34 cellular contexts compared by ENCODE assay signal in the genomic region with DNA sequence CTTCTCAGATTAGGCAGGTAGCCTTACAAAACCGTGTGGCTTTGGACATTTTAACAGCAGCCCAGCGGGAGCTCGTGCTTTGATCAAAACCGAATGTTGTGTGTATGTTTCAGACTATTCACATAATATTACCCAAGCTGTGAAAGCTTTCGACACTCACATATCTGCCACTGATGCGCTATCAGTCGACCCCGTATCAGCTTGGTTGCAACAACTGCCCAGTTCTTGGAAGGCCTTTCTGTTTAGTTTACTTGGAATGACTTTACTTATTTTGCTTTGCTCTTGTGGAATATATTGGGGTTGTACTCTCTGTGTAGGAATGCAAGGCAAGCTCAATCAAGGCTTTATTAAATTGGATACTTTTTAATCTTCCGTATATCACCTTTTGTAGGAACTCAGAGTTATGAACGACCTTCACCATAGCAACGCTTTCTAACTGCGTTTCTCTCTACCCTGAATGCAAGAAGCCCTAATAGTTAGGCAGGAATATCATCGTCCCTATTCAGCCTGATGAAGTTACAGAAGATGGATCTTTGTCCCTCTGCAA.
DNase-seq lines count a peak whose midpoint lies in the region; ATAC-seq, FAIRE-seq and TF ChIP-seq lines count a peak whose summit lies in the region.
"Had no signal": no experiment of that assay in that cellular context is flagged by ENCODE, and none has a peak within 500 bp of the region (broad histone marks: within the 10 kb centered on the region; RNA-seq: fewer than 3 reads in every experiment).

No MANE protein-coding gene starts in this region.

- H3K36me3 ChIP-seq in K562 (ENCODE audit: control insufficient read depth, insufficient read depth, low read length), result no peaks in the 10 kb centered on the region
- H3K36me3 ChIP-seq in CD8-positive, alpha-beta T cell (ENCODE audit: insufficient read depth, low read length), result no peaks in the 10 kb centered on the region
- H3K36me3 ChIP-seq: BE2C; BLaER1; BLaER1 treated with 17β-estradiol and CSF1 and Interleukin-3, amounts not matched to agents 10 nM and 100 nM had no signal

- DNase-seq in GM12891 (ENCODE audit: insufficient read length, low spot score) (no peak), OCI-M1 (lab: John Stamatoyannopoulos, UW) (peak; percentile 49), K562 (ENCODE audit: extremely low read depth in 1 of 4, low spot score in 3 of 4) (no peak), GDM1 (lab: John Stamatoyannopoulos, UW) (no peak), foreskin keratinocyte (no peak)
- DNase-seq in CD8-positive, alpha-beta T cell, result no peak
- DNase-seq: 8988T; ACHN; AML-193; BE2C; C1 segment of cervical spinal cord; Caco-2; Calu3; CD4-positive, alpha-beta T cell; CD4-positive, CD25-positive, alpha-beta regulatory T cell; CD8-positive, alpha-beta memory T cell; COR-L47; DMS 273 treated with DMSO at 0.1 percent for 48 hours; DMS153; DMS53; DMS79; DMS79 treated with DMSO at 0.1 percent for 48 hours; DND-41; EL had no signal

- H3K4me1 Mint-ChIP-seq in CD8-positive, alpha-beta T cell (ENCODE audit: low read depth), result no peaks in the 10 kb centered on the region
- H3K4me1 Mint-ChIP-seq: B cell; CD14-positive monocyte; CD4-positive, CD25-positive, alpha-beta regulatory T cell; CD8-positive, alpha-beta memory T cell had no signal

- TF ChIP-seq EP300 in K562 (IDR thresholded peaks at IDR 0.05; ENCODE audit: low read length), result peak; percentile 64

- no peaks in the 10 kb centered on the region for H3K27me3 Mint-ChIP-seq in CD8-positive, alpha-beta T cell (ENCODE audit: low read depth)
- H3K27me3 Mint-ChIP-seq: B cell; CD4-positive, alpha-beta memory T cell; CD4-positive, alpha-beta T cell; CD4-positive, CD25-positive, alpha-beta regulatory T cell had no signal

- H3K4me3 ChIP-seq in K562, result no peak overlapping the region
- H3K4me3 ChIP-seq in CD8-positive, alpha-beta T cell (ENCODE audit: low read depth, low read length), result no peak overlapping the region
- H3K4me3 ChIP-seq: A549; BLaER1; BLaER1 treated with 17β-estradiol and CSF1 and Interleukin-3, amounts not matched to agents 10 nM and 100 nM had no signal

- H3K4me3 Mint-ChIP-seq in CD8-positive, alpha-beta T cell, result no peak overlapping the region
- H3K4me3 Mint-ChIP-seq: B cell; CD14-positive monocyte; CD4-positive, alpha-beta memory T cell; CD4-positive, alpha-beta T cell; CD4-positive, CD25-positive, alpha-beta regulatory T cell; CD8-positive, alpha-beta memory T cell had no signal

- TF ChIP-seq CTCF in K562 (IDR thresholded peaks at IDR 0.05 in 2 of 3, conservative IDR thresholded peaks at IDR 0.05 in 1 of 3; ENCODE audit: insufficient read depth in 2 of 3, low read depth in 1 of 3, low read length in 3 of 3) (no peak), foreskin keratinocyte (conservative IDR thresholded peaks at IDR 0.05) (no peak)
- no peak for TF ChIP-seq CTCF in CD8-positive, alpha-beta T cell (IDR thresholded peaks at IDR 0.05)

- CTCF ChIA-PET in K562 (lab: Yijun Ruan, JAX; ENCODE audit: low intra/inter-chr PET ratio), result no interaction called here
- CTCF ChIA-PET in CD8-positive, alpha-beta T cell (lab: Charles Lee), result no interaction called here

- H3K9me3 Mint-ChIP-seq in CD8-positive, alpha-beta T cell, result no peaks in the 10 kb centered on the region
- H3K9me3 Mint-ChIP-seq: CD4-positive, alpha-beta memory T cell; CD4-positive, alpha-beta T cell; CD4-positive, CD25-positive, alpha-beta regulatory T cell; CD8-positive, alpha-beta memory T cell had no signal

- H3K9ac ChIP-seq in K562 (ENCODE audit: insufficient read depth in 1 of 2, low read depth in 2 of 2, low read length in 2 of 2), result no peak overlapping the region
- H3K9ac ChIP-seq: BLaER1; BLaER1 treated with 17β-estradiol and CSF1 and Interleukin-3, amounts not matched to agents 10 nM and 100 nM had no signal

- H4K20me1 ChIP-seq in K562 (replicated peaks; ENCODE audit: control insufficient read depth, insufficient read depth, low read length), result no peaks in the 10 kb centered on the region
- H4K20me1 ChIP-seq: BLaER1; BLaER1 treated with 17β-estradiol and CSF1 and Interleukin-3, amounts not matched to agents 10 nM and 100 nM had no signal

- H3K4me2 ChIP-seq in K562 (ENCODE audit: insufficient read depth, low read length), result peak overlapping the region; percentile 18; the same call in 1 of the 2 replicates
- H3K4me2 ChIP-seq: A549; BLaER1; BLaER1 treated with 17β-estradiol and CSF1 and Interleukin-3, amounts not matched to agents 10 nM and 100 nM had no signal

- WGBS in K562 (ENCODE audit: insufficient coverage, low coverage, missing lambda C conversion rate), result 26% methylated on average over 13 of the region's 13 CpGs

- ATAC-seq in K562 (no peak; the same call in 2 of the 3 replicates), foreskin keratinocyte (no peak)
- ATAC-seq in CD8-positive, alpha-beta T cell, result no peak
- ATAC-seq: A549 had no signal

- TF ChIP-seq RAD21 in K562 (CRISPR knock-in tag; conservative IDR thresholded peaks at IDR 0.05 in 1 of 2, IDR thresholded peaks at IDR 0.05 in 1 of 2), result no peak

- H3K9me1 ChIP-seq in K562 (ENCODE audit: control insufficient read depth, insufficient read depth, low read length), result no peaks in the 10 kb centered on the region

- in situ Hi-C loops in K562 (cut with MboI), result no loop called here

- FAIRE-seq in GM12891 (lab: Jason Lieb, UNC), result peak; percentile 9
- no peak for FAIRE-seq in K562 (lab: Jason Lieb, UNC)
- FAIRE-seq: A204.1, A549, D721Med had no signal

- H3K79me2 ChIP-seq in K562 (ENCODE audit: control insufficient read depth, insufficient read depth, low read length), result no peaks in the 10 kb centered on the region

- H3K4me1 ChIP-seq in K562 (replicated peaks in 1 of 2; ENCODE audit: control insufficient read depth in 2 of 2, insufficient read depth in 2 of 2, low read length in 2 of 2), result peaks cover 0 to 6% of the 10 kb centered on the region in 2 experiments; a peak in 2 of 5 replicates
- H3K4me1 ChIP-seq in CD8-positive, alpha-beta T cell (ENCODE audit: insufficient read depth, low read length), result no peaks in the 10 kb centered on the region
- no peaks in the 10 kb centered on the region for H3K4me1 ChIP-seq in foreskin keratinocyte
- H3K4me1 ChIP-seq: A549, BE2C, BLaER1, Caco-2 had no signal

- POLR2A ChIA-PET in K562 (lab: Yijun Ruan, JAX), result no interaction called here
- POLR2A ChIA-PET in CD8-positive, alpha-beta T cell (lab: Charles Lee), result no interaction called here

- H3K27ac ChIP-seq in K562 (ENCODE audit: extremely low read depth, low read depth, low read length), result no peak overlapping the region
- H3K27ac ChIP-seq in CD8-positive, alpha-beta T cell (ENCODE audit: low read depth, low read length), result no peak overlapping the region
- no peak overlapping the region for H3K27ac ChIP-seq in foreskin keratinocyte
- H3K27ac ChIP-seq: 22Rv1; A549; BLaER1; BLaER1 treated with 17β-estradiol and CSF1 and Interleukin-3, amounts not matched to agents 10 nM and 100 nM; C4-2B had no signal

- peak overlapping the region; percentile 67 for H2AFZ ChIP-seq in K562 (ENCODE audit: low read depth, low read length)

- TF ChIP-seq POLR2A in GM12891 (IDR thresholded peaks at IDR 0.05; ENCODE audit: low read depth, low read length) (no peak), K562 (conservative IDR thresholded peaks at IDR 0.05) (no peak)

- H3K9me3 ChIP-seq in K562 (replicated peaks; ENCODE audit: control insufficient read depth, insufficient read depth, low read depth, low read length), result peaks cover 10% of the 10 kb centered on the region; the same call in 1 of the 2 replicates
- H3K9me3 ChIP-seq in CD8-positive, alpha-beta T cell (ENCODE audit: low read length), result no peaks in the 10 kb centered on the region
- H3K9me3 ChIP-seq: A549; BE2C; BLaER1; BLaER1 treated with 17β-estradiol and CSF1 and Interleukin-3, amounts not matched to agents 10 nM and 100 nM; Caco-2 had no signal

- H3K27me3 ChIP-seq in K562 (ENCODE audit: control insufficient read depth in 2 of 2, insufficient read depth in 2 of 2, low read length in 2 of 2) (no peaks in the 10 kb centered on the region), foreskin keratinocyte (no peaks in the 10 kb centered on the region)
- H3K27me3 ChIP-seq in CD8-positive, alpha-beta T cell (ENCODE audit: insufficient read depth, low read length), result no peaks in the 10 kb centered on the region
- H3K27me3 ChIP-seq: BE2C; BLaER1; BLaER1 treated with 17β-estradiol and CSF1 and Interleukin-3, amounts not matched to agents 10 nM and 100 nM had no signal

- intact Hi-C loops in K562 (cut with micrococcal nuclease), result no loop called here
- intact Hi-C loops in CD8-positive, alpha-beta T cell (cut with DNase I, micrococcal nuclease), result no loop called here

- H3K36me3 Mint-ChIP-seq in CD8-positive, alpha-beta T cell, result no peaks in the 10 kb centered on the region
- H3K36me3 Mint-ChIP-seq: CD14-positive monocyte; CD4-positive, alpha-beta memory T cell; CD4-positive, CD25-positive, alpha-beta regulatory T cell; CD8-positive, alpha-beta memory T cell had no signal

- H3K27ac Mint-ChIP-seq in CD8-positive, alpha-beta T cell, result no peak overlapping the region
- H3K27ac Mint-ChIP-seq: B cell; CD14-positive monocyte; CD4-positive, alpha-beta memory T cell; CD4-positive, alpha-beta T cell; CD4-positive, CD25-positive, alpha-beta regulatory T cell; CD8-positive, alpha-beta memory T cell had no signal

- no TSS peak for BruUV-seq in K562 (replicated peaks; lab: Mats Ljungman, UMichigan)

TF ChIP-seq in GM12891, 5 proteins besides CTCF, POLR2A, EP300 and RAD21:
- TF ChIP-seq POLR2AphosphoS5 (IDR thresholded peaks at IDR 0.05; ENCODE audit: low read depth, low read length), result no peak
- TF ChIP-seq POU2F2 (IDR thresholded peaks at IDR 0.05; ENCODE audit: low read depth, low read length), result no peak
- no peak for TF ChIP-seq TAF1 (IDR thresholded peaks at IDR 0.05; ENCODE audit: low read depth, low read length)
- no peak for TF ChIP-seq SPI1 (IDR thresholded peaks at IDR 0.05; ENCODE audit: low read depth, low read length)
- no peak for TF ChIP-seq PAX5 (IDR thresholded peaks at IDR 0.05; ENCODE audit: insufficient read depth, low read length, severe bottlenecking)

TF ChIP-seq in K562, 482 proteins besides CTCF, POLR2A, EP300 and RAD21 (continues in another document):
- TF ChIP-seq SOX6 (IDR thresholded peaks at IDR 0.05) (0 out of 2 replicates have a peak, but pooled peaks have one; percentile 18), ZNF431 (CRISPR knock-in tag; IDR thresholded peaks at IDR 0.05) (no peak), ETV6 (IDR thresholded peaks at IDR 0.05; ENCODE audit: borderline replicate concordance in 1 of 2, low read depth in 2 of 2, low read length in 1 of 2) (no peak), ETV6 (CRISPR knock-in tag; IDR thresholded peaks at IDR 0.05; ENCODE audit: borderline replicate concordance) (no peak), BACH1 (tag; IDR thresholded peaks at IDR 0.05) (no peak), HNRNPUL1 (IDR thresholded peaks at IDR 0.05; ENCODE audit: low read length) (no peak), ARID1B (IDR thresholded peaks at IDR 0.05) (peak; percentile 32; the same call in 1 of the 2 replicates), TRIM24 (IDR thresholded peaks at IDR 0.05) (peak in 1 of 2 experiments; percentile 72; a peak in 1 of 4 replicates), ZNF79 (CRISPR knock-in tag; IDR thresholded peaks at IDR 0.05; ENCODE audit: low read depth) (no peak), ZNF324 (CRISPR knock-in tag; IDR thresholded peaks at IDR 0.05) (peak; percentile 99), CEBPB (tag; IDR thresholded peaks at IDR 0.05) (peak; percentile 60), HOXB6 (CRISPR knock-in tag; IDR thresholded peaks at IDR 0.05; ENCODE audit: borderline replicate concordance) (no peak)
